21 cellular contexts compared by ENCODE assay signal in genomic region chr12:126915309-126915708, GRCh38.
"Had no signal": no experiment of that assay in that cellular context is flagged by ENCODE, and none has a peak within 500 bp of the region (broad histone marks: within the 10 kb centered on the region; RNA-seq: fewer than 3 reads in every experiment).

No MANE protein-coding gene starts in this region.

- H3K9me3 Mint-ChIP-seq: activated T-helper 17 cell treated with anti-CD3 and anti-CD28 coated beads, Interleukin-2, amount 50 U/mL, for 72 hours had no signal

- H3K4me3 Mint-ChIP-seq: activated CD4-positive, alpha-beta memory T cell treated with anti-CD3 and anti-CD28 coated beads for 36 hours; activated CD4-positive, alpha-beta T cell treated with anti-CD3 and anti-CD28 coated beads, Interleukin-2, amount 10 ng/mL, durations not matched to agents 7 days and 5 days; activated naive CD4-positive, alpha-beta T cell treated with anti-CD3 and anti-CD28 coated beads, Interleukin-2, amount 10 ng/mL, durations not matched to agents 7 days and 5 days; activated naive CD8-positive, alpha-beta T cell treated with anti-CD3 and anti-CD28 coated beads for 36 hours; activated T-helper 17 cell treated with anti-CD3 and anti-CD28 coated beads, Interleukin-2, amount 50 U/mL, for 72 hours had no signal

- H3K36me3 Mint-ChIP-seq: activated CD4-positive, alpha-beta memory T cell treated with anti-CD3 and anti-CD28 coated beads for 36 hours; activated naive CD4-positive, alpha-beta T cell treated with anti-CD3 and anti-CD28 coated beads, Interleukin-2, amount 10 ng/mL, durations not matched to agents 7 days and 5 days; activated naive CD8-positive, alpha-beta T cell treated with anti-CD3 and anti-CD28 coated beads for 36 hours had no signal

- H3K4me3 ChIP-seq: cardiac muscle cell had no signal

- DNase-seq: activated CD4-positive, alpha-beta memory T cell treated with anti-CD3 and anti-CD28 coated beads for 36 hours; activated CD4-positive, alpha-beta T cell treated with anti-CD3 and anti-CD28 coated beads, Interleukin-2, amount 10 ng/mL, durations not matched to agents 7 days and 5 days; activated CD4-positive, CD25-positive, alpha-beta regulatory T cell; activated gamma-delta T cell treated with Interleukin-2 at 50 U/mL for 16 hours; activated naive CD4-positive, alpha-beta T cell treated with anti-CD3 and anti-CD28 coated beads, Interleukin-2, amount 10 ng/mL, durations not matched to agents 7 days and 5 days; activated naive CD8-positive, alpha-beta T cell treated with anti-CD3 and anti-CD28 coated beads for 36 hours; activated T-cell treated with anti-CD3 and anti-CD28 coated beads for 4 hours; activated T-cell treated with anti-CD3 and anti-CD28 coated beads, Interleukin-2, amount 50 U/mL, for 48 hours; brain microvascular endothelial cell; KG1; NCI-H146; NCI-H187 treated with DMSO at 0.1 percent for 48 hours; NCI-H2081 treated with DMSO at 0.1 percent for 48 hours; NCI-H526; NCI-H774; SIG-M5; T-helper 1 cell had no signal

- H3K27me3 Mint-ChIP-seq: activated naive CD4-positive, alpha-beta T cell treated with anti-CD3 and anti-CD28 coated beads, Interleukin-2, amount 10 ng/mL, durations not matched to agents 7 days and 5 days; activated naive CD8-positive, alpha-beta T cell treated with anti-CD3 and anti-CD28 coated beads for 36 hours had no signal

- H3K4me1 Mint-ChIP-seq: activated CD4-positive, alpha-beta T cell treated with anti-CD3 and anti-CD28 coated beads, Interleukin-2, amount 10 ng/mL, durations not matched to agents 7 days and 5 days; activated naive CD4-positive, alpha-beta T cell treated with anti-CD3 and anti-CD28 coated beads, Interleukin-2, amount 10 ng/mL, durations not matched to agents 7 days and 5 days; activated naive CD8-positive, alpha-beta T cell treated with anti-CD3 and anti-CD28 coated beads for 36 hours; activated T-helper 17 cell treated with anti-CD3 and anti-CD28 coated beads, Interleukin-2, amount 50 U/mL, for 72 hours had no signal

- FAIRE-seq: colon had no signal

- H3K27ac Mint-ChIP-seq: activated CD4-positive, alpha-beta memory T cell treated with anti-CD3 and anti-CD28 coated beads for 36 hours; activated CD4-positive, alpha-beta T cell treated with anti-CD3 and anti-CD28 coated beads, Interleukin-2, amount 10 ng/mL, durations not matched to agents 7 days and 5 days; activated naive CD4-positive, alpha-beta T cell treated with anti-CD3 and anti-CD28 coated beads, Interleukin-2, amount 10 ng/mL, durations not matched to agents 7 days and 5 days; activated naive CD8-positive, alpha-beta T cell treated with anti-CD3 and anti-CD28 coated beads for 36 hours; activated T-helper 17 cell treated with anti-CD3 and anti-CD28 coated beads, Interleukin-2, amount 50 U/mL, for 72 hours had no signal

- H3K27me3 ChIP-seq: brain microvascular endothelial cell, cardiac muscle cell had no signal

- H3K27ac ChIP-seq: brain microvascular endothelial cell, cardiac muscle cell, VCaP had no signal

- H3K36me3 ChIP-seq: brain microvascular endothelial cell, cardiac muscle cell had no signal

- ATAC-seq: activated T-helper 17 cell treated with anti-CD3 and anti-CD28 coated beads, Interleukin-2, amount 50 U/mL, for 72 hours had no signal
